1 cellular context compared by ENCODE assay signal in the genomic region with DNA sequence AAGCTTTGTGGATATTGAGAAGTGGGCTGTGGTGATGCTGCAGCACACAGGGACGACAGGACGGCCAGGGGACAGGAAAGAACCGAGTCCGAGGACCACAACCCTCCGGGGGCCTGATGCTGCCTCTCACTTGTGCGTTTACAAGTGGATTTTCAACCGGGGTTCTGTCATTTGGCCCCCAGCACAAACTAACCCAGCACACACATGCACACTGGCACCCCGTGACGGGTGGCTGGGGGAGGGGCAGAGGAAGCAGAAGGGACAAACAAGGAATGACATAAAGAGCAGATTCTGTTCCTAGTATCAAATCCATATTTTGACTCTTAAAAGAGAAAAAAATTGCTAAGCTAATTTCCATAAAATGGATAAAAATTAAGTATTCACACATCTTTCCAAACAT.
TF ChIP-seq lines count a peak whose summit lies in the region.

No MANE protein-coding gene starts in this region.

TF ChIP-seq in H1, 55 proteins besides CTCF, POLR2A, EP300 and RAD21:
- TF ChIP-seq RFX5 (IDR thresholded peaks at IDR 0.05; ENCODE audit: borderline replicate concordance, low read depth, low read length) (no peak), EZH2 (IDR thresholded peaks at IDR 0.05; ENCODE audit: low read depth, low read length, severe bottlenecking) (no peak), CTBP2 (IDR thresholded peaks at IDR 0.05; ENCODE audit: borderline replicate concordance, insufficient read depth, insufficient read length, low read length) (no peak), CEBPB (IDR thresholded peaks at IDR 0.05; ENCODE audit: low read depth, low read length) (no peak), JUN (IDR thresholded peaks at IDR 0.05; ENCODE audit: low read depth, low read length) (no peak), SP1 (IDR thresholded peaks at IDR 0.05; ENCODE audit: low read depth, low read length) (no peak), POLR2AphosphoS5 (IDR thresholded peaks at IDR 0.05; ENCODE audit: low read depth, low read length) (no peak)
TF ChIP-seq in H1: peak in this region for 0.
